35 cellular contexts compared by ENCODE assay signal in genomic region chr1:3058263-3059030, GRCh38. TPM values are rescaled to one million over a fixed set of nuclear protein-coding genes. Genes with fewer than 3 reads are reported as not detected.
"Had no signal": no experiment of that assay in that cellular context is flagged by ENCODE, and none has a peak within 500 bp of the region (broad histone marks: within the 10 kb centered on the region; RNA-seq: fewer than 3 reads in every experiment).

No MANE protein-coding gene starts in this region.

- FAIRE-seq: astrocyte, endometrium, frontal cortex, keratinocyte, small intestine had no signal

- H3K4me3 Mint-ChIP-seq: activated CD4-positive, alpha-beta memory T cell treated with anti-CD3 and anti-CD28 coated beads for 36 hours; activated CD4-positive, alpha-beta T cell treated with anti-CD3 and anti-CD28 coated beads, Interleukin-2, amount 10 ng/mL, durations not matched to agents 24 days and 14 days; activated naive CD4-positive, alpha-beta T cell treated with anti-CD3 and anti-CD28 coated beads for 36 hours; activated naive CD8-positive, alpha-beta T cell treated with anti-CD3 and anti-CD28 coated beads, Interleukin-2, amount 10 ng/mL, durations not matched to agents 7 days and 5 days; mesothelial cell of epicardium; naive thymus-derived CD4-positive, alpha-beta T cell; neural progenitor cell; stimulated activated effector memory CD8-positive, alpha-beta T cell treated with anti-CD3 and anti-CD28 coated beads, Interleukin-12 subunit alpha, Interleukin-12 subunit beta, amount 100 ng/mL, for 72 hours had no signal

- H3K36me3 Mint-ChIP-seq: activated CD4-positive, alpha-beta memory T cell treated with anti-CD3 and anti-CD28 coated beads for 36 hours; activated naive CD8-positive, alpha-beta T cell treated with anti-CD3 and anti-CD28 coated beads, Interleukin-2, amount 10 ng/mL, durations not matched to agents 7 days and 5 days; mesothelial cell of epicardium; naive thymus-derived CD4-positive, alpha-beta T cell; neural progenitor cell; stimulated activated effector memory CD8-positive, alpha-beta T cell treated with anti-CD3 and anti-CD28 coated beads, Interleukin-12 subunit alpha, Interleukin-12 subunit beta, amount 100 ng/mL, for 72 hours had no signal

- ATAC-seq: left colon; naive thymus-derived CD4-positive, alpha-beta T cell; right lobe of liver; stimulated activated effector memory CD8-positive, alpha-beta T cell treated with anti-CD3 and anti-CD28 coated beads, Interleukin-12 subunit alpha, Interleukin-12 subunit beta, amount 100 ng/mL, for 72 hours had no signal

- DNase-seq: activated CD4-positive, alpha-beta memory T cell treated with anti-CD3 and anti-CD28 coated beads for 36 hours; activated CD4-positive, alpha-beta T cell treated with anti-CD3 and anti-CD28 coated beads, Interleukin-2, amount 10 ng/mL, durations not matched to agents 24 days and 14 days; activated CD4-positive, CD25-positive, alpha-beta regulatory T cell treated with anti-CD3 and anti-CD28 coated beads, Interleukin-2, amount 50 U/mL, for 72 hours; activated CD8-positive, alpha-beta memory T cell treated with anti-CD3 and anti-CD28 coated beads, Interleukin-2, amount 50 U/mL, for 4 hours; activated naive CD4-positive, alpha-beta T cell treated with anti-CD3 and anti-CD28 coated beads for 36 hours; activated naive CD8-positive, alpha-beta T cell treated with anti-CD3 and anti-CD28 coated beads, Interleukin-2, amount 10 ng/mL, durations not matched to agents 7 days and 5 days; activated T-cell treated with anti-CD3 and anti-CD28 coated beads, Interleukin-2, amount 50 U/mL, for 1 hour; brain microvascular endothelial cell; central memory CD4-positive, alpha-beta T cell; dermis blood vessel endothelial cell; effector CD8-positive, alpha-beta T cell; esophagus squamous epithelium; naive thymus-derived CD4-positive, alpha-beta T cell; right lobe of liver; small intestine; stimulated activated CD4-positive, alpha-beta T cell treated with anti-CD3 and anti-CD28 coated beads, Interleukin-4, amount 100 ng/mL, for 24 hours; T-helper 2 cell had no signal

- H3K9me3 Mint-ChIP-seq: activated CD4-positive, alpha-beta memory T cell treated with anti-CD3 and anti-CD28 coated beads for 36 hours; activated CD4-positive, alpha-beta T cell treated with anti-CD3 and anti-CD28 coated beads, Interleukin-2, amount 10 ng/mL, durations not matched to agents 24 days and 14 days; activated naive CD4-positive, alpha-beta T cell treated with anti-CD3 and anti-CD28 coated beads for 36 hours; activated naive CD8-positive, alpha-beta T cell treated with anti-CD3 and anti-CD28 coated beads, Interleukin-2, amount 10 ng/mL, durations not matched to agents 7 days and 5 days; activated T-helper 2 cell treated with anti-CD3 and anti-CD28 coated beads, Interferon-gamma antibody, Interleukin-2, Interleukin-4, amounts not matched to agents 10 μg/mL and 5 μg/mL and 100 μg/mL, durations not matched to agents 14 hours and 24 hours and 36 hours; stimulated activated effector memory CD8-positive, alpha-beta T cell treated with anti-CD3 and anti-CD28 coated beads, Interleukin-12 subunit alpha, Interleukin-12 subunit beta, amount 100 ng/mL, for 72 hours had no signal

- H3K4me1 Mint-ChIP-seq: activated CD4-positive, alpha-beta T cell treated with anti-CD3 and anti-CD28 coated beads, Interleukin-2, amount 10 ng/mL, durations not matched to agents 24 days and 14 days; activated naive CD8-positive, alpha-beta T cell treated with anti-CD3 and anti-CD28 coated beads, Interleukin-2, amount 10 ng/mL, durations not matched to agents 7 days and 5 days; mesothelial cell of epicardium; stimulated activated effector memory CD8-positive, alpha-beta T cell treated with anti-CD3 and anti-CD28 coated beads, Interleukin-12 subunit alpha, Interleukin-12 subunit beta, amount 100 ng/mL, for 72 hours had no signal

- H3K27ac Mint-ChIP-seq: activated CD4-positive, alpha-beta memory T cell treated with anti-CD3 and anti-CD28 coated beads for 36 hours; activated CD4-positive, alpha-beta T cell treated with anti-CD3 and anti-CD28 coated beads, Interleukin-2, amount 10 ng/mL, durations not matched to agents 24 days and 14 days; activated naive CD4-positive, alpha-beta T cell treated with anti-CD3 and anti-CD28 coated beads for 36 hours; activated naive CD8-positive, alpha-beta T cell treated with anti-CD3 and anti-CD28 coated beads, Interleukin-2, amount 10 ng/mL, durations not matched to agents 7 days and 5 days; activated T-helper 2 cell treated with anti-CD3 and anti-CD28 coated beads, Interferon-gamma antibody, Interleukin-2, Interleukin-4, amounts not matched to agents 10 μg/mL and 5 μg/mL and 100 μg/mL, durations not matched to agents 14 hours and 24 hours and 36 hours; mesothelial cell of epicardium; neural progenitor cell; progenitor cell of endocrine pancreas; stimulated activated effector memory CD8-positive, alpha-beta T cell treated with anti-CD3 and anti-CD28 coated beads, Interleukin-12 subunit alpha, Interleukin-12 subunit beta, amount 100 ng/mL, for 72 hours had no signal

RNA-seq across cellular contexts. Expression of gene PRDM16, which starts 10.6 kb away (rescaled TPM):
- total RNA-seq: activated CD4-positive, alpha-beta memory T cell treated with anti-CD3 and anti-CD28 coated beads for 36 hours; activated CD4-positive, alpha-beta T cell treated with anti-CD3 and anti-CD28 coated beads, Interleukin-2, amount 10 ng/mL, durations not matched to agents 24 days and 14 days; activated CD8-positive, alpha-beta memory T cell treated with anti-CD3 and anti-CD28 coated beads for 36 hours; activated naive CD8-positive, alpha-beta T cell treated with anti-CD3 and anti-CD28 coated beads, Interleukin-2, amount 10 ng/mL, durations not matched to agents 7 days and 5 days; activated T-helper 2 cell treated with anti-CD3 and anti-CD28 coated beads, Interferon-gamma antibody, Interleukin-2, Interleukin-4, amounts not matched to agents 10 μg/mL and 5 μg/mL and 100 μg/mL, durations not matched to agents 14 hours and 24 hours and 36 hours; dermis blood vessel endothelial cell had no signal
- polyA plus RNA-seq: naive thymus-derived CD4-positive, alpha-beta T cell had no signal

RNA-seq across cellular contexts. Expression of gene ACTRT2, which starts 37.2 kb away (rescaled TPM):
- total RNA-seq: activated CD4-positive, alpha-beta memory T cell treated with anti-CD3 and anti-CD28 coated beads for 36 hours; activated CD4-positive, alpha-beta T cell treated with anti-CD3 and anti-CD28 coated beads, Interleukin-2, amount 10 ng/mL, durations not matched to agents 24 days and 14 days; activated CD8-positive, alpha-beta memory T cell treated with anti-CD3 and anti-CD28 coated beads for 36 hours; activated naive CD4-positive, alpha-beta T cell treated with anti-CD3 and anti-CD28 coated beads for 36 hours; activated naive CD8-positive, alpha-beta T cell treated with anti-CD3 and anti-CD28 coated beads, Interleukin-2, amount 10 ng/mL, durations not matched to agents 7 days and 5 days; activated T-helper 2 cell treated with anti-CD3 and anti-CD28 coated beads, Interferon-gamma antibody, Interleukin-2, Interleukin-4, amounts not matched to agents 10 μg/mL and 5 μg/mL and 100 μg/mL, durations not matched to agents 14 hours and 24 hours and 36 hours; astrocyte; dermis blood vessel endothelial cell; esophagus squamous epithelium; frontal cortex; hepatocyte; left colon; lower leg skin; mesothelial cell of epicardium; naive thymus-derived CD4-positive, alpha-beta T cell; omental fat pad; progenitor cell of endocrine pancreas; renal cortical epithelial cell; right lobe of liver; temporal lobe; tibial nerve; urinary bladder had no signal
- polyA plus RNA-seq: hepatocyte; keratinocyte; naive thymus-derived CD4-positive, alpha-beta T cell; small intestine; urinary bladder had no signal
